ENCODE assay signal across 8 cellular contexts in the genomic region with DNA sequence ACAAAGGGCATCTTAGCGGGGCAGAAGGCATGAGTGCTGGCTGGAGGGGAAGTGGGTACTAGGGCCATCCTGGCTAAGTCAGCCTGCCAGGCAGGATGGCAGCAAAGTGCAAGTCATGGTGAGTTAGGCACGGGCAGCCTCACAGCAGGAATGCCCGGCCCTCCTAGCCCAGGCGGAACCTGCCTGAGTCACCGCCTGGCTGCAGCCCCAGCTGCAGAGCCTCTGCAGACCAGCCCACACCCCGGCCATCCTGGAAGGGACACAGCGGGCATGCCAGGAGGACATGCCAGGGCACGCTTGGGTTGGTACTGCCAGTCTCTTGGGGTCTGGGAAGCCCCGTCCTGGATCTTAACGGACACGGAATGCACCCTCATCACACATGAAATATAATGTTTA. TPM values are rescaled to one million over a fixed set of nuclear protein-coding genes. Genes with fewer than 3 reads are reported as not detected.
DNase-seq lines count a peak whose midpoint lies in the region; ATAC-seq and TF ChIP-seq lines count a peak whose summit lies in the region.

No MANE protein-coding gene starts in this region.

- no peak for ATAC-seq in HG03280 (IDR thresholded peaks at IDR 0.05; ENCODE audit: unreplicated experiment)

- no peaks in the 10 kb centered on the region for H3K36me3 ChIP-seq in breast epithelium

- no peak for TF ChIP-seq CTCF in breast epithelium (IDR thresholded peaks at IDR 0.05)
- TF ChIP-seq CTCF in lower leg skin (IDR thresholded peaks at IDR 0.05), result no peak
- TF ChIP-seq CTCF in nephron progenitor cell (IDR thresholded peaks at IDR 0.05), result no peak

- H3K27me3 ChIP-seq in breast epithelium, result no peaks in the 10 kb centered on the region

- no peak overlapping the region for H3K27ac Mint-ChIP-seq in nephron progenitor cell

- H3K4me1 Mint-ChIP-seq in nephron progenitor cell, result peaks cover 24% of the 10 kb centered on the region

- H3K4me3 Mint-ChIP-seq in nephron progenitor cell, result no peak overlapping the region

- no peaks in the 10 kb centered on the region for H3K4me1 ChIP-seq in breast epithelium

- peaks cover 15% of the 10 kb centered on the region for H3K27me3 Mint-ChIP-seq in nephron progenitor cell (ENCODE audit: low read depth, poor library complexity)

- H3K4me3 ChIP-seq in breast epithelium (peak overlapping the region in 1 of 3 donors; percentile 43), lower leg skin (ENCODE audit: low read depth, poor library complexity, severe bottlenecking) (no peak overlapping the region)

- WGBS in lower leg skin, 2 donors, result 14 to 28% methylated on average over 7 to 11 of the region's 11 CpGs

- peak overlapping the region; percentile 76 to 85 for H3K27ac ChIP-seq in breast epithelium

- DNase-seq in AML-193 (lab: John Stamatoyannopoulos, UW), result peak; percentile 61 to 65
- DNase-seq in NCI-H1105 (lab: John Stamatoyannopoulos, UW), result peak; percentile 55
- peak; percentile 77 to 93 for DNase-seq in breast epithelium (ENCODE audit: low spot score in 2 of 2)
- DNase-seq in lower leg skin (ENCODE audit: low spot score in 2 of 2), result peak; percentile 60 to 92
- no peak for DNase-seq in nephron progenitor cell
- no peak for DNase-seq in activated T-cell treated with anti-CD3 and anti-CD28 coated beads for 4 hours
- DNase-seq in NCI-H2107 (lab: John Stamatoyannopoulos, UW), result no peak

- intact Hi-C loops in breast epithelium (cut with DNase I; ENCODE audit: low total_unique reads), result no loop called here
- intact Hi-C loops in lower leg skin (cut with DNase I; ENCODE audit: low total_unique reads), result loop anchor here (10.0 kb wide), 1 partner anchor 388 kb away; the partner anchor contains the start of gene B9D1

- H3K36me3 Mint-ChIP-seq in nephron progenitor cell (ENCODE audit: low read depth), result no peaks in the 10 kb centered on the region

- TF ChIP-seq POLR2A in breast epithelium (IDR thresholded peaks at IDR 0.05) (no peak), lower leg skin (IDR thresholded peaks at IDR 0.05) (no peak)

- H3K9me3 Mint-ChIP-seq in nephron progenitor cell, result no peaks in the 10 kb centered on the region

- H3K9me3 ChIP-seq in breast epithelium, result no peaks in the 10 kb centered on the region

RNA-seq across cellular contexts. Expression of gene ALDH3A1, which starts 4.9 kb away (rescaled TPM):
- total RNA-seq in breast epithelium (1 to 10 TPM; 1.1 to 5.6 (median 2.0) TPM), lower leg skin (10 to 100 TPM; 28.3 to 93.0 (median 64.0) TPM)

RNA-seq across cellular contexts. Expression of gene SLC47A2, which starts 36.7 kb away (rescaled TPM):
- total RNA-seq in breast epithelium, result under 1 TPM in 2 of 3 donors, not detected in 1; 0.15 to 0.66 TPM
- 1 to 10 TPM in 2 of 4 donors, under 1 TPM in 1, not detected in 1; 0.49 to 6.1 (median 2.5) TPM for total RNA-seq in lower leg skin

Comparison
In these comparisons a context has a peak if more than half of its experiments do, and no peak if none do; other contexts are left out.
1. DNase-seq: peak in AML-193 (2 of 2), NCI-H1105 (single experiment), breast epithelium (2 of 2) and lower leg skin (2 of 2); none in nephron progenitor cell (single experiment), activated T-cell treated with anti-CD3 and anti-CD28 coated beads for 4 hours (single experiment) and NCI-H2107 (single experiment).
2. RNA of gene ALDH3A1, which starts 4.9 kb away (total RNA-seq): 28.3 to 93.0 TPM in lower leg skin; 1.1 to 5.6 TPM in breast epithelium; every median in the first group is over 4 times any median in the second.